ENCODE assay signal across 1 cellular context in genomic region chr7:126699707-126700106, GRCh38.
TF ChIP-seq lines count a peak whose summit lies in the region.

No MANE protein-coding gene starts in this region.

TF ChIP-seq in SK-N-SH, 30 proteins besides CTCF, POLR2A, EP300 and RAD21 (continued from another document):
- TF ChIP-seq REST (IDR thresholded peaks at IDR 0.05; ENCODE audit: low read depth, low read length): no peak
TF ChIP-seq in SK-N-SH: peak in this region for 3.
